Comparison of ENCODE assay signal across 8 cellular contexts in the genomic region with DNA sequence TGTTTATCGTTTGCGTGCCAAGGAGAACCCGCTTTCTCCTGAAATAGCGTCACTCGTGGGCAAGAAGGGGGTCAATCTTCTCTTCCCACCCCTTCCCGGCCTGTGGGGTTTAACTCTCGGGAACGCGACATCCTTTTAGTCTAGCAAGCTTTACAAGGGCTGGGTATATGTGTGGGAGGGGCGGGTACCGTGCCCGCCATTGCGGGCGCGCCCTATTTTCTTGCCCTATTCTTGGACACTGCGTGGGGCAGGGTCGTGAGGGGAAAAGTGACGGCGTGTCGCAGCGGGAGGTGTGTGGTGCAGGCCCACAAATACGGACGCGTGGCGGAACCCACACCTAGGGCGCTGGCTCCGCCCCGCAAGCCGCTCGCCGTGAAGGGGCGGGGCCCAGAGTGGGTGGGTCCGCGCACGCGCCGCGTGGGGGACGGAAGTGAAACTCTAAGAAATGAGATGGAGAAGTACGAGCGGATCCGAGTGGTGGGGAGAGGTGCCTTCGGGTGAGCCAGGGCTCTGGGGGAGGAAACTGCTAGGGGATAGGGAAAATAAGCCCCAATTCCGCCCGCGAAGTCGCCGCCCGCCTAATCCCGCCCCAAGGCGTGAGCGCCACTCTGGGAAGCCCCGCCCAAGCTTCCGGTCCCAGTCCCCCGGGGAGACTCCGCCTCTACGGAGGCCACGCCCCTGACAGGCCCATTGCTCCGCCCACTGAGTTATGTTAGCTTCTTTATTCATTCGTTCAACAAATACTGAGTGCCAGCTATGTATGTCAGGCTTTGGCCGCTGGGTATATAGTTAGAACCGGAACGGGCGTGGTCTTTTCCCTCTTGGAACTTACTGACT. TPM values are rescaled to one million over a fixed set of nuclear protein-coding genes. Genes with fewer than 3 reads are reported as not detected.
DNase-seq lines count a peak whose midpoint lies in the region; ATAC-seq and TF ChIP-seq lines count a peak whose summit lies in the region.

A gene (plus strand): TSS at position 425 of the 837 bp plus-strand sequence. CDS start 26 bp downstream, at position 451.

- H3K4me3 ChIP-seq in HCT116 (replicated peaks in 1 of 2; ENCODE audit: low read depth in 1 of 2, low read length in 2 of 2): peak within 1 kb of the TSS; percentile 59 to 71
- H3K4me3 ChIP-seq in gastroesophageal sphincter: peak within 1 kb of the TSS; percentile 47 to 79
- H3K4me3 ChIP-seq in subcutaneous abdominal adipose tissue (ENCODE audit: low read depth in 1 of 5, low read length in 5 of 5): peak within 1 kb of the TSS; percentile 79 to 99 (median 91)

- no TSS peak for BruUV-seq in HCT116 (replicated peaks; lab: Mats Ljungman, UMichigan)

- H3K9ac ChIP-seq in HCT116 (ENCODE audit: low read length) (peak within 1 kb of the TSS; percentile 90), subcutaneous abdominal adipose tissue (ENCODE audit: low read length in 5 of 5) (peak within 1 kb of the TSS; percentile 41 to 95 (median 87))

- peak; percentile 87 for DNase-seq in GDM1 (lab: John Stamatoyannopoulos, UW)
- peak; percentile 88 for DNase-seq in HCT116 (ENCODE audit: low read depth, low spot score)
- peak; percentile 96 for DNase-seq in NAMALWA (ENCODE audit: low spot score)
- DNase-seq in SK-MEL-5 (ENCODE audit: low read depth, low spot score): peak; percentile 97
- peak; percentile 99 for DNase-seq in activated naive CD4-positive, alpha-beta T cell treated with anti-CD3 and anti-CD28 coated beads for 36 hours
- peak; percentile 73 for DNase-seq in non-pigmented ciliary epithelial cell (ENCODE audit: low read depth)

- H3K27me3 ChIP-seq in HCT116 (ENCODE audit: insufficient read depth, low read length): no peaks in the 10 kb centered on the region
- no peaks in the 10 kb centered on the region for H3K27me3 ChIP-seq in gastroesophageal sphincter
- no peaks in the 10 kb centered on the region for H3K27me3 ChIP-seq in subcutaneous abdominal adipose tissue (ENCODE audit: control insufficient read depth in 5 of 5, insufficient read depth in 4 of 5, low read length in 5 of 5)

- H3K9me3 Mint-ChIP-seq in activated naive CD4-positive, alpha-beta T cell treated with anti-CD3 and anti-CD28 coated beads for 36 hours: no peaks in the 10 kb centered on the region

- H3K4me1 ChIP-seq in HCT116 (ENCODE audit: control insufficient read depth in 1 of 2, insufficient read depth in 2 of 2, low read length in 2 of 2) (peaks cover 26 to 58% of the 10 kb centered on the region in 2 experiments), gastroesophageal sphincter (peaks cover 0 to 43% (median 18%) of the 10 kb centered on the region in 3 donors), subcutaneous abdominal adipose tissue (ENCODE audit: control insufficient read depth in 5 of 5, insufficient read depth in 5 of 5, low read length in 5 of 5) (peaks cover 5 to 43% (median 36%) of the 10 kb centered on the region in 5 donors)

- H3K9me3 ChIP-seq in HCT116 (ENCODE audit: control insufficient read depth in 1 of 2, insufficient read depth in 1 of 2, low read depth in 1 of 2, low read length in 2 of 2) (no peaks in the 10 kb centered on the region), gastroesophageal sphincter (no peaks in the 10 kb centered on the region), subcutaneous abdominal adipose tissue (ENCODE audit: control insufficient read depth in 5 of 5, low read length in 5 of 5) (no peaks in the 10 kb centered on the region)

- H4K20me1 ChIP-seq in HCT116 (ENCODE audit: insufficient read depth): 0 out of 2 replicates have a peak, but pooled peaks cover 4% of the 10 kb centered on the region

- no peak for TF ChIP-seq EP300 in gastroesophageal sphincter (IDR thresholded peaks at IDR 0.05)

- peaks cover 20% of the 10 kb centered on the region for H3K36me3 Mint-ChIP-seq in activated naive CD4-positive, alpha-beta T cell treated with anti-CD3 and anti-CD28 coated beads for 36 hours (ENCODE audit: low read depth)

- TF ChIP-seq POLR2A in HCT116 (IDR thresholded peaks at IDR 0.05; ENCODE audit: borderline replicate concordance, extremely low read depth, insufficient read depth, insufficient read length): no peak
- TF ChIP-seq POLR2A in gastroesophageal sphincter (IDR thresholded peaks at IDR 0.05): peak; percentile 33 to 64

- RAD21 ChIA-PET in HCT116 (lab: Charles Lee; ENCODE audit: low non-redundant PET in 1 of 2, low total read pairs in 2 of 2, uncharacterized antibody in 2 of 2, unreplicated experiment in 2 of 2): interaction anchor here (0.8 to 3.3 kb wide), 6 partner anchors 14 to 151 kb away, joined by 3 to 28 read pairs (median 10); a partner anchor contains a TSS

- WGBS in gastroesophageal sphincter (ENCODE audit: low coverage in 1 of 2), 2 donors: 0 to 1% methylated on average over 5 to 25 of the region's 64 CpGs

- H2AFZ ChIP-seq in HCT116 (ENCODE audit: low read depth, low read length, poor library complexity, severe bottlenecking): peak within 1 kb of the TSS; percentile 47

- no peaks in the 10 kb centered on the region for H3K27me3 Mint-ChIP-seq in activated naive CD4-positive, alpha-beta T cell treated with anti-CD3 and anti-CD28 coated beads for 36 hours (ENCODE audit: low read depth)

- H3K9me2 ChIP-seq in HCT116 (ENCODE audit: insufficient read depth): no peaks in the 10 kb centered on the region

- H3K79me2 ChIP-seq in HCT116 (ENCODE audit: insufficient read depth, low read length): peaks cover 11% of the 10 kb centered on the region

- intact Hi-C loops in HCT116 (cut with micrococcal nuclease): loop anchor here (5.0 kb wide), 1 partner anchor 384 kb away; no protein-coding TSS in a partner anchor
- intact Hi-C loops in activated naive CD4-positive, alpha-beta T cell treated with anti-CD3 and anti-CD28 coated beads for 36 hours (cut with micrococcal nuclease): loop anchor here (1.0 to 10.0 kb wide), 14 partner anchors 9 to 836 kb away; a partner anchor contains a TSS

- H3K4me2 ChIP-seq in HCT116 (ENCODE audit: low read length): peak within 1 kb of the TSS; percentile 99

- TF ChIP-seq CTCF in HCT116 (IDR thresholded peaks at IDR 0.05 in 2 of 3, conservative IDR thresholded peaks at IDR 0.05 in 1 of 3; ENCODE audit: borderline replicate concordance in 1 of 3, insufficient read depth in 1 of 3, low read depth in 2 of 3, low read length in 2 of 3) (no peak), gastroesophageal sphincter (IDR thresholded peaks at IDR 0.05) (peak in 1 of 4 experiments; percentile 14)

- H3K27ac ChIP-seq in HCT116 (ENCODE audit: low read depth, low read length) (peak within 1 kb of the TSS; percentile 89), gastroesophageal sphincter (peak within 1 kb of the TSS; percentile 50 to 100 (median 96)), subcutaneous abdominal adipose tissue (ENCODE audit: low read depth, low read length) (peak within 1 kb of the TSS; percentile 86)

- H3K27ac Mint-ChIP-seq in activated naive CD4-positive, alpha-beta T cell treated with anti-CD3 and anti-CD28 coated beads for 36 hours: peak within 1 kb of the TSS; percentile 99

- no peak for TF ChIP-seq RAD21 in HCT116 (IDR thresholded peaks at IDR 0.05; ENCODE audit: low read depth)

- peak; percentile 42 for ATAC-seq in HCT116
- ATAC-seq in gastroesophageal sphincter: peak; percentile 76

- peaks cover 2 to 8% of the 10 kb centered on the region in 2 experiments; a peak in 2 of 4 replicates for H3K36me3 ChIP-seq in HCT116 (ENCODE audit: control insufficient read depth in 1 of 2, insufficient read depth in 2 of 2, low read length in 2 of 2)
- H3K36me3 ChIP-seq in gastroesophageal sphincter: peaks cover 0 to 14% of the 10 kb centered on the region in 2 donors
- H3K36me3 ChIP-seq in subcutaneous abdominal adipose tissue (ENCODE audit: control insufficient read depth in 5 of 5, insufficient read depth in 5 of 5, low read length in 5 of 5): peaks cover 4 to 12% (median 11%) of the 10 kb centered on the region in 5 donors

- CTCF ChIA-PET in HCT116 (lab: Charles Lee): interaction anchor here (0.7 to 5.2 kb wide), 15 partner anchors 9 to 388 kb away, joined by 4 to 207 read pairs (median 9); a partner anchor contains a TSS
- CTCF ChIA-PET in activated naive CD4-positive, alpha-beta T cell treated with anti-CD3 and anti-CD28 coated beads for 36 hours (lab: Charles Lee): interaction anchor here (0.6 to 7.2 kb wide), 13 partner anchors 12 to 667 kb away, joined by 3 to 353 read pairs (median 14); a partner anchor contains a TSS

- peak within 1 kb of the TSS; percentile 91 for H3K4me3 Mint-ChIP-seq in activated naive CD4-positive, alpha-beta T cell treated with anti-CD3 and anti-CD28 coated beads for 36 hours

- peaks cover 26% of the 10 kb centered on the region for H3K4me1 Mint-ChIP-seq in activated naive CD4-positive, alpha-beta T cell treated with anti-CD3 and anti-CD28 coated beads for 36 hours (ENCODE audit: low read depth)

- POLR2A ChIA-PET in HCT116 (lab: Charles Lee): interaction anchor here (1.0 to 5.4 kb wide), 12 partner anchors 9 to 448 kb away, joined by 3 to 149 read pairs (median 4); a partner anchor contains a TSS

- in situ Hi-C loops in SK-MEL-5 (cut with HindIII; ENCODE audit: low pct_unique_long_range_greater_than_20kb, low sequenced_read_pairs): no loop called here

TF ChIP-seq in HCT116, 20 proteins besides CTCF, POLR2A, EP300 and RAD21 (continues in another document):
- TF ChIP-seq ZFX (IDR thresholded peaks at IDR 0.05) (peak; percentile 29; the same call in 1 of the 2 replicates), SIN3A (IDR thresholded peaks at IDR 0.05; ENCODE audit: low read depth) (0 out of 2 replicates have a peak, but pooled peaks have one; percentile 47), SP1 (IDR thresholded peaks at IDR 0.05; ENCODE audit: low read depth) (peak; percentile 63; the same call in 1 of the 2 replicates), POLR2AphosphoS5 (IDR thresholded peaks at IDR 0.05; ENCODE audit: low read depth, low read length) (peak; percentile 73)
- TF ChIP-seq, protein P1, sequence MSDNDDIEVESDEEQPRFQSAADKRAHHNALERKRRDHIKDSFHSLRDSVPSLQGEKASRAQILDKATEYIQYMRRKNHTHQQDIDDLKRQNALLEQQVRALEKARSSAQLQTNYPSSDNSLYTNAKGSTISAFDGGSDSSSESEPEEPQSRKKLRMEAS (IDR thresholded peaks at IDR 0.05): peak; percentile 52; the same call in 1 of the 2 replicates

RNA-seq across cellular contexts. Expression of the gene that starts here (rescaled TPM):
- total RNA-seq in HCT116 (2021; ENCODE audit: unreplicated experiment) (7.0 TPM), gastroesophageal sphincter (1 to 10 TPM in 2 of 4 donors, under 1 TPM in 1, not detected in 1; 0.94 to 2.0 (median 1.8) TPM)
- 3.4 and 4.3 TPM in 2 replicates for polyA plus RNA-seq in HCT116 (2012)
- total RNA-seq in SK-MEL-5 (2014; rRNA removed; shearing (Covaris generic)): 1.8 and 2.1 TPM in 2 replicates
- polyA plus RNA-seq in SK-MEL-5 (2015; cell fraction: cytosol; rRNA removed): 2.5 and 3.6 TPM in 2 replicates
- 13.5 and 18.8 TPM in 2 replicates for polyA plus RNA-seq in SK-MEL-5 (2015; cell fraction: nucleus; rRNA removed)
- 1 to 10 TPM; 3.1 to 3.2 TPM for total RNA-seq in activated naive CD4-positive, alpha-beta T cell treated with anti-CD3 and anti-CD28 coated beads for 36 hours

Comparison
In these comparisons a context has a peak if more than half of its experiments do, and no peak if none do; other contexts are left out.
1. Peak in every context shown above with its lines: DNase-seq, ATAC-seq, H3K4me3 ChIP-seq and H3K27ac ChIP-seq.